Comparison of ENCODE assay signal across 26 cellular contexts in genomic region chr20:38905375-38905774, GRCh38. TPM values are rescaled to one million over a fixed set of nuclear protein-coding genes. Genes with fewer than 3 reads are reported as not detected.
DNase-seq lines count a peak whose midpoint lies in the region; ATAC-seq, FAIRE-seq and TF ChIP-seq lines count a peak whose summit lies in the region.
"Had no signal": no experiment of that assay in that cellular context is flagged by ENCODE, and none has a peak within 500 bp of the region (broad histone marks: within the 10 kb centered on the region; RNA-seq: fewer than 3 reads in every experiment).

No MANE protein-coding gene starts in this region.

- no peak overlapping the region for H3K4me3 ChIP-seq in bronchial epithelial cell (ENCODE audit: low read depth, low read length)
- no peak overlapping the region for H3K4me3 ChIP-seq in fibroblast of mammary gland (ENCODE audit: control insufficient read depth, low read depth, low read length)
- no peak overlapping the region for H3K4me3 ChIP-seq in coronary artery

- no peaks in the 10 kb centered on the region for H3K27me3 Mint-ChIP-seq in activated naive CD8-positive, alpha-beta T cell
- no peaks in the 10 kb centered on the region for H3K27me3 Mint-ChIP-seq in activated naive CD8-positive, alpha-beta T cell treated with anti-CD3 and anti-CD28 coated beads, Interleukin-2, amount 50 U/mL, for 24 hours

- H3K9me3 Mint-ChIP-seq in activated naive CD8-positive, alpha-beta T cell (ENCODE audit: low read depth) = no peaks in the 10 kb centered on the region
- H3K9me3 Mint-ChIP-seq in activated naive CD8-positive, alpha-beta T cell treated with anti-CD3 and anti-CD28 coated beads, Interleukin-2, amount 50 U/mL, for 24 hours = peaks cover 5% of the 10 kb centered on the region

- no peak overlapping the region for H3K4me3 Mint-ChIP-seq in activated naive CD8-positive, alpha-beta T cell
- no peak overlapping the region for H3K4me3 Mint-ChIP-seq in activated naive CD8-positive, alpha-beta T cell treated with anti-CD3 and anti-CD28 coated beads, Interleukin-2, amount 50 U/mL, for 24 hours

- H3K27ac Mint-ChIP-seq in activated naive CD8-positive, alpha-beta T cell = peak overlapping the region; percentile 66
- H3K27ac Mint-ChIP-seq in activated naive CD8-positive, alpha-beta T cell treated with anti-CD3 and anti-CD28 coated beads, Interleukin-2, amount 50 U/mL, for 24 hours = no peak overlapping the region

- H3K4me1 Mint-ChIP-seq in activated naive CD8-positive, alpha-beta T cell (ENCODE audit: low read depth) = no peaks in the 10 kb centered on the region
- no peaks in the 10 kb centered on the region for H3K4me1 Mint-ChIP-seq in activated naive CD8-positive, alpha-beta T cell treated with anti-CD3 and anti-CD28 coated beads, Interleukin-2, amount 50 U/mL, for 24 hours

- no peak for ATAC-seq in activated naive CD8-positive, alpha-beta T cell treated with anti-CD3 and anti-CD28 coated beads, Interleukin-2, amount 50 U/mL, for 24 hours
- ATAC-seq: HCT116, Panc1 had no signal

- no peak for FAIRE-seq in bronchial epithelial cell (lab: Jason Lieb, UNC)
- FAIRE-seq: A204.1, D721Med, H1 had no signal

- H3K27me3 ChIP-seq in bronchial epithelial cell (ENCODE audit: control insufficient read depth, insufficient read depth, low read length) = no peaks in the 10 kb centered on the region

- peak overlapping the region; percentile 14 for H3K27ac ChIP-seq in temporal lobe (ENCODE audit: low read depth, low read length)
- no peak overlapping the region for H3K27ac ChIP-seq in coronary artery
- H3K27ac ChIP-seq: C4-2B had no signal

- peaks cover 37% of the 10 kb centered on the region for H3K36me3 Mint-ChIP-seq in activated naive CD8-positive, alpha-beta T cell
- H3K36me3 Mint-ChIP-seq in activated naive CD8-positive, alpha-beta T cell treated with anti-CD3 and anti-CD28 coated beads, Interleukin-2, amount 50 U/mL, for 24 hours (ENCODE audit: low read depth) = peaks cover 74% of the 10 kb centered on the region

- H3K36me3 ChIP-seq in bronchial epithelial cell (ENCODE audit: control insufficient read depth, insufficient read depth, low read length) = no peaks in the 10 kb centered on the region

- no peak for DNase-seq in activated naive CD8-positive, alpha-beta T cell treated with anti-CD3 and anti-CD28 coated beads, Interleukin-2, amount 50 U/mL, for 24 hours
- DNase-seq in bronchial epithelial cell (ENCODE audit: low read depth) = peak; percentile 24
- peak; percentile 20 for DNase-seq in fibroblast of mammary gland (ENCODE audit: low read depth)
- no peak for DNase-seq in activated CD4-positive, CD25-positive, alpha-beta regulatory T cell (lab: John Stamatoyannopoulos, UW)
- no peak for DNase-seq in NCI-H1436 treated with DMSO at 0.1 percent for 48 hours (lab: John Stamatoyannopoulos, UW)
- DNase-seq in coronary artery (ENCODE audit: low spot score) = no peak
- DNase-seq: DMS53; EL; GF-D8; KG1; NCI-H1092 treated with DMSO at 0.1 percent for 48 hours; NCI-H146; NCI-H2081; NCI-H2171; NCI-H345; NCI-H524; NCI-H774; NK-92 treated with Interleukin-12 subunit alpha and Interleukin-12 subunit beta, amount 100 ng/mL, for 24 hours had no signal

- no peak for TF ChIP-seq CTCF in bronchial epithelial cell (IDR thresholded peaks at IDR 0.05; ENCODE audit: insufficient read depth, low read length, severe bottlenecking)
- TF ChIP-seq CTCF in fibroblast of mammary gland (conservative IDR thresholded peaks at IDR 0.05; ENCODE audit: control insufficient read depth, insufficient read depth, low read depth, low read length) = no peak
- TF ChIP-seq CTCF in coronary artery (IDR thresholded peaks at IDR 0.05) = no peak

RNA-seq across cellular contexts. Expression of gene FAM83D, which starts 20.8 kb away (rescaled TPM):
- total RNA-seq in bronchial epithelial cell = 2.6 and 5.1 TPM in 2 replicates
- 2.0 TPM for total RNA-seq in temporal lobe

RNA-seq across cellular contexts. Expression of gene DHX35, which starts 56.8 kb away (rescaled TPM):
- 7.4 and 8.2 TPM in 2 replicates for total RNA-seq in bronchial epithelial cell
- 13.0 TPM for total RNA-seq in temporal lobe

Comparison
In these comparisons a context has a peak if more than half of its experiments do, and no peak if none do; other contexts are left out.
1. DNase-seq: peak in bronchial epithelial cell (single experiment) and fibroblast of mammary gland (single experiment); none in activated naive CD8-positive, alpha-beta T cell treated with anti-CD3 and anti-CD28 coated beads, Interleukin-2, amount 50 U/mL, for 24 hours (single experiment), activated CD4-positive, CD25-positive, alpha-beta regulatory T cell (0 of 4), NCI-H1436 treated with DMSO at 0.1 percent for 48 hours (single experiment) and coronary artery (single experiment).